1 cellular context compared by ENCODE assay signal in the genomic region with DNA sequence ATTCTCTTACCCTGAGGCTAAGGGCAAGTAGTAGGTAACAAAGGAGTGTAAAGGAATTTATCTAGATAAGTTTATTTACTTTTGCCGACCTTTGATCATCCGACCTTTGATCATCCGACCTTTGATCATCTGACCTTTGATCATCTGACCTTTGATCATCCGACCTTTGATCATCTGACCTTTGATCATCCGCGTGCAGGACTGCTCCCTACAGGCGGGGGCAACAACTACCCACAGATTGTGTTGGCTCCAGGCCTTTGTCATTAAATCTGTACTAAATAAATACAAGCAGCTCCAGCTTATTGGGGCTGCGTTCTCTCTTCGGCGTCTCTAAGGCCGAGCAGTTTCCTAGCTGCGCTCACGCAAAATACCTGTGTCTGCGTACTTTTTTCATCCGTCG.
TF ChIP-seq lines count a peak whose summit lies in the region.

No MANE protein-coding gene starts in this region.

TF ChIP-seq in HepG2, 621 proteins besides CTCF, POLR2A, EP300 and RAD21 (continued from another document and continues in another):
- TF ChIP-seq, protein P1, sequence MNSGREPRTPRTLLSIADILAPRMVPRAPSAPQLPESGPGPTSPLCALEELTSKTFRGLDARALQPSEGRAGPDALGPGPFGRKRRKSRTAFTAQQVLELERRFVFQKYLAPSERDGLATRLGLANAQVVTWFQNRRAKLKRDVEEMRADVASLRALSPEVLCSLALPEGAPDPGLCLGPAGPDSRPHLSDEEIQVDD (CRISPR knock-in tag; IDR thresholded peaks at IDR 0.05; ENCODE audit: borderline replicate concordance) = no peak
- TF ChIP-seq SMAD1 (CRISPR knock-in tag; IDR thresholded peaks at IDR 0.05; ENCODE audit: borderline replicate concordance, low read depth) = no peak
- TF ChIP-seq NFIC (IDR thresholded peaks at IDR 0.05; ENCODE audit: low read length) = no peak
- TF ChIP-seq ZBTB21 (CRISPR knock-in tag; IDR thresholded peaks at IDR 0.05) = no peak
- peak; percentile 58 for TF ChIP-seq TCF7 (IDR thresholded peaks at IDR 0.05; ENCODE audit: low read depth)
- TF ChIP-seq POGZ (CRISPR knock-in tag; IDR thresholded peaks at IDR 0.05) = 0 out of 2 replicates have a peak, but pooled peaks have one; percentile 45
- TF ChIP-seq, protein P2, sequence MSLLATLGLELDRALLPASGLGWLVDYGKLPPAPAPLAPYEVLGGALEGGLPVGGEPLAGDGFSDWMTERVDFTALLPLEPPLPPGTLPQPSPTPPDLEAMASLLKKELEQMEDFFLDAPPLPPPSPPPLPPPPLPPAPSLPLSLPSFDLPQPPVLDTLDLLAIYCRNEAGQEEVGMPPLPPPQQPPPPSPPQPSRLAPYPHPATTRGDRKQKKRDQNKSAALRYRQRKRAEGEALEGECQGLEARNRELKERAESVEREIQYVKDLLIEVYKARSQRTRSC (CRISPR knock-in tag; IDR thresholded peaks at IDR 0.05; ENCODE audit: low read depth) = no peak
- TF ChIP-seq PHF5A (CRISPR knock-in tag; IDR thresholded peaks at IDR 0.05; ENCODE audit: low read depth, unreplicated experiment) = no peak
- no peak for TF ChIP-seq POLR2AphosphoS5 (IDR thresholded peaks at IDR 0.05; ENCODE audit: low read depth, low read length)
- TF ChIP-seq DMAP1 (CRISPR knock-in tag; IDR thresholded peaks at IDR 0.05) = no peak
- TF ChIP-seq GATAD2A (CRISPR knock-in tag; IDR thresholded peaks at IDR 0.05) = no peak
- TF ChIP-seq MZF1 (CRISPR knock-in tag; IDR thresholded peaks at IDR 0.05; ENCODE audit: borderline replicate concordance) = no peak
- no peak for TF ChIP-seq ETV6 (CRISPR knock-in tag; conservative IDR thresholded peaks at IDR 0.05)
- TF ChIP-seq NR2F1 (CRISPR knock-in tag; IDR thresholded peaks at IDR 0.05) = peak; percentile 26 to 98; a peak in 3 of 4 replicates
- TF ChIP-seq ZNF569 (CRISPR knock-in tag; IDR thresholded peaks at IDR 0.05; ENCODE audit: borderline replicate concordance) = no peak
- no peak for TF ChIP-seq ZNF292 (CRISPR knock-in tag; IDR thresholded peaks at IDR 0.05; ENCODE audit: borderline replicate concordance, low read depth)
- TF ChIP-seq, protein P3, sequence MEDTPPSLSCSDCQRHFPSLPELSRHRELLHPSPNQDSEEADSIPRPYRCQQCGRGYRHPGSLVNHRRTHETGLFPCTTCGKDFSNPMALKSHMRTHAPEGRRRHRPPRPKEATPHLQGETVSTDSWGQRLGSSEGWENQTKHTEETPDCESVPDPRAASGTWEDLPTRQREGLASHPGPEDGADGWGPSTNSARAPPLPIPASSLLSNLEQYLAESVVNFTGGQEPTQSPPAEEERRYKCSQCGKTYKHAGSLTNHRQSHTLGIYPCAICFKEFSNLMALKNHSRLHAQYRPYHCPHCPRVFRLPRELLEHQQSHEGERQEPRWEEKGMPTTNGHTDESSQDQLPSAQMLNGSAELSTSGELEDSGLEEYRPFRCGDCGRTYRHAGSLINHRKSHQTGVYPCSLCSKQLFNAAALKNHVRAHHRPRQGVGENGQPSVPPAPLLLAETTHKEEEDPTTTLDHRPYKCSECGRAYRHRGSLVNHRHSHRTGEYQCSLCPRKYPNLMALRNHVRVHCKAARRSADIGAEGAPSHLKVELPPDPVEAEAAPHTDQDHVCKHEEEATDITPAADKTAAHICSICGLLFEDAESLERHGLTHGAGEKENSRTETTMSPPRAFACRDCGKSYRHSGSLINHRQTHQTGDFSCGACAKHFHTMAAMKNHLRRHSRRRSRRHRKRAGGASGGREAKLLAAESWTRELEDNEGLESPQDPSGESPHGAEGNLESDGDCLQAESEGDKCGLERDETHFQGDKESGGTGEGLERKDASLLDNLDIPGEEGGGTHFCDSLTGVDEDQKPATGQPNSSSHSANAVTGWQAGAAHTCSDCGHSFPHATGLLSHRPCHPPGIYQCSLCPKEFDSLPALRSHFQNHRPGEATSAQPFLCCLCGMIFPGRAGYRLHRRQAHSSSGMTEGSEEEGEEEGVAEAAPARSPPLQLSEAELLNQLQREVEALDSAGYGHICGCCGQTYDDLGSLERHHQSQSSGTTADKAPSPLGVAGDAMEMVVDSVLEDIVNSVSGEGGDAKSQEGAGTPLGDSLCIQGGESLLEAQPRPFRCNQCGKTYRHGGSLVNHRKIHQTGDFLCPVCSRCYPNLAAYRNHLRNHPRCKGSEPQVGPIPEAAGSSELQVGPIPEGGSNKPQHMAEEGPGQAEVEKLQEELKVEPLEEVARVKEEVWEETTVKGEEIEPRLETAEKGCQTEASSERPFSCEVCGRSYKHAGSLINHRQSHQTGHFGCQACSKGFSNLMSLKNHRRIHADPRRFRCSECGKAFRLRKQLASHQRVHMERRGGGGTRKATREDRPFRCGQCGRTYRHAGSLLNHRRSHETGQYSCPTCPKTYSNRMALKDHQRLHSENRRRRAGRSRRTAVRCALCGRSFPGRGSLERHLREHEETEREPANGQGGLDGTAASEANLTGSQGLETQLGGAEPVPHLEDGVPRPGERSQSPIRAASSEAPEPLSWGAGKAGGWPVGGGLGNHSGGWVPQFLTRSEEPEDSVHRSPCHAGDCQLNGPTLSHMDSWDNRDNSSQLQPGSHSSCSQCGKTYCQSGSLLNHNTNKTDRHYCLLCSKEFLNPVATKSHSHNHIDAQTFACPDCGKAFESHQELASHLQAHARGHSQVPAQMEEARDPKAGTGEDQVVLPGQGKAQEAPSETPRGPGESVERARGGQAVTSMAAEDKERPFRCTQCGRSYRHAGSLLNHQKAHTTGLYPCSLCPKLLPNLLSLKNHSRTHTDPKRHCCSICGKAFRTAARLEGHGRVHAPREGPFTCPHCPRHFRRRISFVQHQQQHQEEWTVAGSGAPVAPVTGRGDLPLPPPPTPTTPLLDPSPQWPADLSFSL (CRISPR knock-in tag; IDR thresholded peaks at IDR 0.05) = no peak
- no peak for TF ChIP-seq ZNF136 (CRISPR knock-in tag; IDR thresholded peaks at IDR 0.05; ENCODE audit: low read depth)
- TF ChIP-seq GTF3A (CRISPR knock-in tag; conservative IDR thresholded peaks at IDR 0.05) = no peak
- TF ChIP-seq IKZF4 (CRISPR knock-in tag; IDR thresholded peaks at IDR 0.05; ENCODE audit: borderline replicate concordance, low read depth, not compliant biosample characterization) = no peak
- TF ChIP-seq, protein P4, sequence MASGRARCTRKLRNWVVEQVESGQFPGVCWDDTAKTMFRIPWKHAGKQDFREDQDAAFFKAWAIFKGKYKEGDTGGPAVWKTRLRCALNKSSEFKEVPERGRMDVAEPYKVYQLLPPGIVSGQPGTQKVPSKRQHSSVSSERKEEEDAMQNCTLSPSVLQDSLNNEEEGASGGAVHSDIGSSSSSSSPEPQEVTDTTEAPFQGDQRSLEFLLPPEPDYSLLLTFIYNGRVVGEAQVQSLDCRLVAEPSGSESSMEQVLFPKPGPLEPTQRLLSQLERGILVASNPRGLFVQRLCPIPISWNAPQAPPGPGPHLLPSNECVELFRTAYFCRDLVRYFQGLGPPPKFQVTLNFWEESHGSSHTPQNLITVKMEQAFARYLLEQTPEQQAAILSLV (CRISPR knock-in tag; IDR thresholded peaks at IDR 0.05; ENCODE audit: borderline replicate concordance) = no peak
- TF ChIP-seq, protein P5, sequence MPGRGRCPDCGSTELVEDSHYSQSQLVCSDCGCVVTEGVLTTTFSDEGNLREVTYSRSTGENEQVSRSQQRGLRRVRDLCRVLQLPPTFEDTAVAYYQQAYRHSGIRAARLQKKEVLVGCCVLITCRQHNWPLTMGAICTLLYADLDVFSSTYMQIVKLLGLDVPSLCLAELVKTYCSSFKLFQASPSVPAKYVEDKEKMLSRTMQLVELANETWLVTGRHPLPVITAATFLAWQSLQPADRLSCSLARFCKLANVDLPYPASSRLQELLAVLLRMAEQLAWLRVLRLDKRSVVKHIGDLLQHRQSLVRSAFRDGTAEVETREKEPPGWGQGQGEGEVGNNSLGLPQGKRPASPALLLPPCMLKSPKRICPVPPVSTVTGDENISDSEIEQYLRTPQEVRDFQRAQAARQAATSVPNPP (CRISPR knock-in tag; IDR thresholded peaks at IDR 0.05) = no peak
- no peak for TF ChIP-seq REXO4 (CRISPR knock-in tag; IDR thresholded peaks at IDR 0.05; ENCODE audit: borderline replicate concordance)
- no peak for TF ChIP-seq HES4 (CRISPR knock-in tag; IDR thresholded peaks at IDR 0.05; ENCODE audit: borderline replicate concordance)
- TF ChIP-seq, protein P6, sequence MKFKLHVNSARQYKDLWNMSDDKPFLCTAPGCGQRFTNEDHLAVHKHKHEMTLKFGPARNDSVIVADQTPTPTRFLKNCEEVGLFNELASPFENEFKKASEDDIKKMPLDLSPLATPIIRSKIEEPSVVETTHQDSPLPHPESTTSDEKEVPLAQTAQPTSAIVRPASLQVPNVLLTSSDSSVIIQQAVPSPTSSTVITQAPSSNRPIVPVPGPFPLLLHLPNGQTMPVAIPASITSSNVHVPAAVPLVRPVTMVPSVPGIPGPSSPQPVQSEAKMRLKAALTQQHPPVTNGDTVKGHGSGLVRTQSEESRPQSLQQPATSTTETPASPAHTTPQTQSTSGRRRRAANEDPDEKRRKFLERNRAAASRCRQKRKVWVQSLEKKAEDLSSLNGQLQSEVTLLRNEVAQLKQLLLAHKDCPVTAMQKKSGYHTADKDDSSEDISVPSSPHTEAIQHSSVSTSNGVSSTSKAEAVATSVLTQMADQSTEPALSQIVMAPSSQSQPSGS (CRISPR knock-in tag; IDR thresholded peaks at IDR 0.05) = no peak
- TF ChIP-seq, protein P7, sequence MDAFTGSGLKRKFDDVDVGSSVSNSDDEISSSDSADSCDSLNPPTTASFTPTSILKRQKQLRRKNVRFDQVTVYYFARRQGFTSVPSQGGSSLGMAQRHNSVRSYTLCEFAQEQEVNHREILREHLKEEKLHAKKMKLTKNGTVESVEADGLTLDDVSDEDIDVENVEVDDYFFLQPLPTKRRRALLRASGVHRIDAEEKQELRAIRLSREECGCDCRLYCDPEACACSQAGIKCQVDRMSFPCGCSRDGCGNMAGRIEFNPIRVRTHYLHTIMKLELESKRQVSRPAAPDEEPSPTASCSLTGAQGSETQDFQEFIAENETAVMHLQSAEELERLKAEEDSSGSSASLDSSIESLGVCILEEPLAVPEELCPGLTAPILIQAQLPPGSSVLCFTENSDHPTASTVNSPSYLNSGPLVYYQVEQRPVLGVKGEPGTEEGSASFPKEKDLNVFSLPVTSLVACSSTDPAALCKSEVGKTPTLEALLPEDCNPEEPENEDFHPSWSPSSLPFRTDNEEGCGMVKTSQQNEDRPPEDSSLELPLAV (CRISPR knock-in tag; conservative IDR thresholded peaks at IDR 0.05; ENCODE audit: low read depth) = no peak
- TF ChIP-seq, protein P8, sequence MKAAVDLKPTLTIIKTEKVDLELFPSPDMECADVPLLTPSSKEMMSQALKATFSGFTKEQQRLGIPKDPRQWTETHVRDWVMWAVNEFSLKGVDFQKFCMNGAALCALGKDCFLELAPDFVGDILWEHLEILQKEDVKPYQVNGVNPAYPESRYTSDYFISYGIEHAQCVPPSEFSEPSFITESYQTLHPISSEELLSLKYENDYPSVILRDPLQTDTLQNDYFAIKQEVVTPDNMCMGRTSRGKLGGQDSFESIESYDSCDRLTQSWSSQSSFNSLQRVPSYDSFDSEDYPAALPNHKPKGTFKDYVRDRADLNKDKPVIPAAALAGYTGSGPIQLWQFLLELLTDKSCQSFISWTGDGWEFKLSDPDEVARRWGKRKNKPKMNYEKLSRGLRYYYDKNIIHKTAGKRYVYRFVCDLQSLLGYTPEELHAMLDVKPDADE (CRISPR knock-in tag; IDR thresholded peaks at IDR 0.05) = no peak
- TF ChIP-seq, protein P9, sequence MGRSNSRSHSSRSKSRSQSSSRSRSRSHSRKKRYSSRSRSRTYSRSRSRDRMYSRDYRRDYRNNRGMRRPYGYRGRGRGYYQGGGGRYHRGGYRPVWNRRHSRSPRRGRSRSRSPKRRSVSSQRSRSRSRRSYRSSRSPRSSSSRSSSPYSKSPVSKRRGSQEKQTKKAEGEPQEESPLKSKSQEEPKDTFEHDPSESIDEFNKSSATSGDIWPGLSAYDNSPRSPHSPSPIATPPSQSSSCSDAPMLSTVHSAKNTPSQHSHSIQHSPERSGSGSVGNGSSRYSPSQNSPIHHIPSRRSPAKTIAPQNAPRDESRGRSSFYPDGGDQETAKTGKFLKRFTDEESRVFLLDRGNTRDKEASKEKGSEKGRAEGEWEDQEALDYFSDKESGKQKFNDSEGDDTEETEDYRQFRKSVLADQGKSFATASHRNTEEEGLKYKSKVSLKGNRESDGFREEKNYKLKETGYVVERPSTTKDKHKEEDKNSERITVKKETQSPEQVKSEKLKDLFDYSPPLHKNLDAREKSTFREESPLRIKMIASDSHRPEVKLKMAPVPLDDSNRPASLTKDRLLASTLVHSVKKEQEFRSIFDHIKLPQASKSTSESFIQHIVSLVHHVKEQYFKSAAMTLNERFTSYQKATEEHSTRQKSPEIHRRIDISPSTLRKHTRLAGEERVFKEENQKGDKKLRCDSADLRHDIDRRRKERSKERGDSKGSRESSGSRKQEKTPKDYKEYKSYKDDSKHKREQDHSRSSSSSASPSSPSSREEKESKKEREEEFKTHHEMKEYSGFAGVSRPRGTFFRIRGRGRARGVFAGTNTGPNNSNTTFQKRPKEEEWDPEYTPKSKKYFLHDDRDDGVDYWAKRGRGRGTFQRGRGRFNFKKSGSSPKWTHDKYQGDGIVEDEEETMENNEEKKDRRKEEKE (IDR thresholded peaks at IDR 0.05) = no peak
- no peak for TF ChIP-seq HCFC1 (IDR thresholded peaks at IDR 0.05; ENCODE audit: low read depth, low read length)
- TF ChIP-seq ZNF138 (CRISPR knock-in tag; IDR thresholded peaks at IDR 0.05; ENCODE audit: low read depth) = no peak
- TF ChIP-seq, protein P10, sequence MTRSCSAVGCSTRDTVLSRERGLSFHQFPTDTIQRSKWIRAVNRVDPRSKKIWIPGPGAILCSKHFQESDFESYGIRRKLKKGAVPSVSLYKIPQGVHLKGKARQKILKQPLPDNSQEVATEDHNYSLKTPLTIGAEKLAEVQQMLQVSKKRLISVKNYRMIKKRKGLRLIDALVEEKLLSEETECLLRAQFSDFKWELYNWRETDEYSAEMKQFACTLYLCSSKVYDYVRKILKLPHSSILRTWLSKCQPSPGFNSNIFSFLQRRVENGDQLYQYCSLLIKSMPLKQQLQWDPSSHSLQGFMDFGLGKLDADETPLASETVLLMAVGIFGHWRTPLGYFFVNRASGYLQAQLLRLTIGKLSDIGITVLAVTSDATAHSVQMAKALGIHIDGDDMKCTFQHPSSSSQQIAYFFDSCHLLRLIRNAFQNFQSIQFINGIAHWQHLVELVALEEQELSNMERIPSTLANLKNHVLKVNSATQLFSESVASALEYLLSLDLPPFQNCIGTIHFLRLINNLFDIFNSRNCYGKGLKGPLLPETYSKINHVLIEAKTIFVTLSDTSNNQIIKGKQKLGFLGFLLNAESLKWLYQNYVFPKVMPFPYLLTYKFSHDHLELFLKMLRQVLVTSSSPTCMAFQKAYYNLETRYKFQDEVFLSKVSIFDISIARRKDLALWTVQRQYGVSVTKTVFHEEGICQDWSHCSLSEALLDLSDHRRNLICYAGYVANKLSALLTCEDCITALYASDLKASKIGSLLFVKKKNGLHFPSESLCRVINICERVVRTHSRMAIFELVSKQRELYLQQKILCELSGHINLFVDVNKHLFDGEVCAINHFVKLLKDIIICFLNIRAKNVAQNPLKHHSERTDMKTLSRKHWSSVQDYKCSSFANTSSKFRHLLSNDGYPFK (CRISPR knock-in tag; IDR thresholded peaks at IDR 0.05; ENCODE audit: borderline replicate concordance) = no peak
